1 cellular context compared by ENCODE assay signal in the genomic region with DNA sequence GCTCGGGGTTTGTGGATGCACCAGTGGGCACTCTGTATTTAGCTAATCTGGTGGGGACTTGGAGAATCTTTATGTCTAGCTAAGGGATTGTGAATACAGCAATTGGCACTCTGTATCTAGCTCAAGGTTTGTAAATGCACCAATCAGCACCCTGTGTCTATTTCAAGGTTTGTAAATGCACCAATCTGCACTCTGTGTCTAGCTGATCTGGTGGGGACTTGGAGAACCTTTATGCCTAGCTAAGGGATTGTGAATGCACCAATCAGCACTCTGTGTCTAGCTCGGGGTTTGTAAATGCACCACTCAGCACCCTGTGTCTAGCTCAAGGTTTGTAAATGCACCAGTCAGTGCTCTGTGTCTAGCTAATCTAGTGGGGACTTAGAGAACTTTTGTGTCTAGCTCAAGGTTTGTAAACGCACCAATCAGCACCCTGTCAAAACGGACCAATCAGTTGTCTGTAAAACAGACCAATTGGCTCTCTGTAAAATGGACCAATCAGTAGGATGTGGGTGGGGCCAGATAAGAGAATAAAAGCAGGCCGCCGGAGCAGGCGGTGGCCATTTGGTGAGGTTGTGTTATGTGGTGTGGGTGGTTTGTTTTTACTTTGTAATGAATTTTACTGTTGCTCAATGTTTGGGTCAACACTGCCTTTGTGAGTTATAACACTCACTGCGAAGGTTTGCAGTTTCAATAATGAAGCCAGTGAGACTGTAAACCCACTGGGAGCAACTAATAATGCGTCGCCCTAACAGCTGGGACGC.
TF ChIP-seq lines count a peak whose summit lies in the region.

No MANE protein-coding gene starts in this region.

TF ChIP-seq in H1, 55 proteins besides CTCF, POLR2A, EP300 and RAD21:
- TF ChIP-seq TBP (IDR thresholded peaks at IDR 0.05; ENCODE audit: low read depth, low read length) (peak; percentile 65), SP1 (IDR thresholded peaks at IDR 0.05; ENCODE audit: low read depth, low read length) (0 out of 2 replicates have a peak, but pooled peaks have one; percentile 44)
TF ChIP-seq in H1: peak in this region for 2; not testable (repeated sequence) for 53.
